1 cellular context compared by ENCODE assay signal in the genomic region with DNA sequence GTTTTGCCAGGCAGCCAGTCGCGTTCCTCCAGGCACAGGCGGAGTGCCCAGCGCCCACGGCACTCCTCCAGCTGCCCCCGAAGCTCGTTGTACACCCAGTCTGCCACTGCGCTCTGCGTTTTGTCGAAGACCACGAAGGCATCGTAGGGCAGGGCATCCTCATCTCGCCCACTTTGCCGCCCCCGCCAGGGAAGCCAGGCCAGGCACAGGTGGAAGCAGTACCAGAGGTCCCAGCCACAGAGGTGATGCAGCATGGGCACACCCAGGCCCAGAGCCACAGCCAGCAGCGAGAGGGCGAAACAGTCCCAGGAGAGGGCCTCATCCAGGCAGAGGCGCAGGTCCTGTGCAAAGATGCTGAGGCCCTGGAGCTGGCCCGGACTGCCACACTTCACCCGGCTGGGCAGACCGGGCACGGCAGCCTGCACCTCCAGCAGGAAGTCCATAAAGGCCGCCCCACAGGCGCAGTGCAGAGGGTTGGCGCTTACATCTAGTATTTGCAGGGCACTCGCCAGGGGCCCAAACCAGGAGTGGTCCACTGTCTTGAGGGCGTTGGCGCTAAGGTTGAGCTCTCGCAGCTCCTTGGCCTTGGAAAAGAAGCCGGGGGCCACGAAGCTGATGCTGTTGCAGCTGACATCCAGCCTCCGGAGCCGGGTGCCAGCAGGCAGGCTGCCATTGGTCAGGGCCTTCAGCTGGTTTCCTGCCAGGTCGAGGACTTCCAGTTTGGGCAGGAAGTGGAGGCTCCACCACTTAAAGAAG.
TF ChIP-seq lines count a peak whose summit lies in the region.

No MANE protein-coding gene starts in this region.

TF ChIP-seq in H1, 55 proteins besides CTCF, POLR2A, EP300 and RAD21:
- TF ChIP-seq NRF1 (IDR thresholded peaks at IDR 0.05; ENCODE audit: low read depth, low read length) (no peak), RNF2 (IDR thresholded peaks at IDR 0.05; ENCODE audit: borderline replicate concordance, low read depth, low read length, missing control alignments, poor library complexity, severe bottlenecking) (no peak)
TF ChIP-seq in H1: peak in this region for 0.
